Comparison of ENCODE assay signal across 28 cellular contexts in the genomic region with DNA sequence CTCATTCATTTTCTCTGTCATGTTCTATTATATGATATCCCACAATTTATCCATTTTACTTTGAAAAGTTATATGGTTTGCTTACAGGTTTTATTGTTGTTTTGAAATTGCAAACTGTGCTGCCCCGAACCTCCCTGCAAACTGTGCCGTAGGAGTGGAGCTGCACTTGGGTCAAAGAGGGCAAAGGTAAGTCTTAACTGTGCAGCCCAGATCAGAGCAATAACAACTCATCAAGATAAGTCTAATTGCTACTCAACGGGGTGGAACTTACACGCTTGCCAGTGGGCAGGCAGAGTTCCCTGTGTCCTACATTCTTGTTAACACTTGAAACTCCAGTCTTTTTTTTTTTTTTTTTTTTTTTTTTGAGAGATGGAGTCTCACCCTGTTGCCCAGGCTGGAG. TPM values are rescaled to one million over a fixed set of nuclear protein-coding genes. Genes with fewer than 3 reads are reported as not detected.
DNase-seq lines count a peak whose midpoint lies in the region; ATAC-seq, FAIRE-seq and TF ChIP-seq lines count a peak whose summit lies in the region.
"Had no signal": no experiment of that assay in that cellular context is flagged by ENCODE, and none has a peak within 500 bp of the region (broad histone marks: within the 10 kb centered on the region; RNA-seq: fewer than 3 reads in every experiment).

No MANE protein-coding gene starts in this region.

- peaks cover 52% of the 10 kb centered on the region for H3K4me1 Mint-ChIP-seq in activated CD8-positive, alpha-beta memory T cell treated with anti-CD3 and anti-CD28 coated beads, Interleukin-2, amount 10 ng/mL, durations not matched to agents 7 days and 5 days
- peaks cover 40% of the 10 kb centered on the region for H3K4me1 Mint-ChIP-seq in activated B cell treated with CpG ODN at 0.5 μM for 24 hours
- peaks cover 21% of the 10 kb centered on the region in 2 donors for H3K4me1 Mint-ChIP-seq in immature natural killer cell
- H3K4me1 Mint-ChIP-seq: mesothelial cell of epicardium had no signal

- TF ChIP-seq RAD21 in H1 (IDR thresholded peaks at IDR 0.05 in 1 of 2, conservative IDR thresholded peaks at IDR 0.05 in 1 of 2; ENCODE audit: low read depth in 2 of 2, low read length in 2 of 2): no peak

- 0 out of 2 replicates have a peak overlapping the region, but pooled peaks have one; percentile 90 for H2BK20ac ChIP-seq in H1 (ENCODE audit: low read length)

- H4K91ac ChIP-seq in H1 (replicated peaks; ENCODE audit: insufficient read length, low read length): no peak overlapping the region

- no peak overlapping the region for H4K8ac ChIP-seq in H1 (ENCODE audit: extremely low read depth, insufficient read depth, low read length)

- DNase-seq in activated CD8-positive, alpha-beta memory T cell treated with anti-CD3 and anti-CD28 coated beads, Interleukin-2, amount 10 ng/mL, durations not matched to agents 7 days and 5 days: no peak
- DNase-seq in activated CD8-positive, alpha-beta memory T cell treated with anti-CD3 and anti-CD28 coated beads, Interleukin-2, amount 50 U/mL, for 48 hours: no peak
- DNase-seq in activated B cell treated with CpG ODN at 0.5 μM for 24 hours: no peak
- DNase-seq in H1 (ENCODE audit: low read depth in 1 of 2, low spot score in 2 of 2): no peak
- peak; percentile 95 for DNase-seq in small intestine
- no peak for DNase-seq in sciatic nerve (ENCODE audit: low spot score)
- DNase-seq in testis: no peak
- DNase-seq in immature natural killer cell: no peak
- DNase-seq: activated CD4-positive, CD25-positive, alpha-beta regulatory T cell treated with anti-CD3 and anti-CD28 coated beads, Interleukin-2, amount 50 U/mL, for 72 hours; dermis blood vessel endothelial cell; DMS153; HCEC 1CT; NCI-H187 treated with DMSO at 0.1 percent for 48 hours; NCI-H226; PC-9 had no signal

- no peaks in the 10 kb centered on the region for H3K23me2 ChIP-seq in H1 (ENCODE audit: low read depth, low read length)

- H3K27me3 Mint-ChIP-seq in activated CD8-positive, alpha-beta memory T cell treated with anti-CD3 and anti-CD28 coated beads, Interleukin-2, amount 10 ng/mL, durations not matched to agents 7 days and 5 days: no peaks in the 10 kb centered on the region
- H3K27me3 Mint-ChIP-seq in activated B cell treated with CpG ODN at 0.5 μM for 24 hours (no peaks in the 10 kb centered on the region), immature natural killer cell (ENCODE audit: low read depth in 3 of 3) (peaks cover 0 to 4% (median 0%) of the 10 kb centered on the region in 3 donors)
- H3K27me3 Mint-ChIP-seq: activated naive CD4-positive, alpha-beta T cell treated with anti-CD3 and anti-CD28 coated beads, Interleukin-2, amount 50 U/mL, for 24 hours had no signal

- H3K36me3 ChIP-seq in H1 (ENCODE audit: control insufficient read depth in 2 of 4, insufficient read depth in 4 of 4, low read length in 3 of 4) (no peaks in the 10 kb centered on the region), small intestine (ENCODE audit: control insufficient read depth in 2 of 2, insufficient read depth in 2 of 2, low read length in 2 of 2) (no peaks in the 10 kb centered on the region), testis (ENCODE audit: low read depth, missing control alignments) (no peaks in the 10 kb centered on the region)
- H3K36me3 ChIP-seq: BLaER1 treated with 17β-estradiol and CSF1 and Interleukin-3, amounts not matched to agents 10 nM and 100 nM; breast epithelium; SJSA1; spleen had no signal

- no peak overlapping the region for H2AFZ ChIP-seq in H1 (ENCODE audit: low read length)
- H2AFZ ChIP-seq: PC-9 had no signal

- H3K79me2 ChIP-seq in H1 (ENCODE audit: control insufficient read depth in 1 of 2, insufficient read depth in 2 of 2, low read length in 2 of 2): no peaks in the 10 kb centered on the region

- H3K56ac ChIP-seq in H1 (replicated peaks; ENCODE audit: insufficient read length, low read depth, low read length): no peak overlapping the region

- H2BK120ac ChIP-seq in H1 (replicated peaks; ENCODE audit: low read depth, low read length): no peak overlapping the region

- TF ChIP-seq CTCF in activated B cell treated with CpG ODN at 0.5 μM for 24 hours (IDR thresholded peaks at IDR 0.05) (no peak), H1 (IDR thresholded peaks at IDR 0.05; ENCODE audit: control extremely low read depth in 1 of 3, insufficient read depth in 1 of 3, low read depth in 1 of 3, low read length in 3 of 3) (no peak), testis (IDR thresholded peaks at IDR 0.05) (no peak)

- no peak overlapping the region for H3K23ac ChIP-seq in H1 (ENCODE audit: insufficient read length)

- no peak overlapping the region for H3K4me3 Mint-ChIP-seq in activated CD8-positive, alpha-beta memory T cell treated with anti-CD3 and anti-CD28 coated beads, Interleukin-2, amount 10 ng/mL, durations not matched to agents 7 days and 5 days
- H3K4me3 Mint-ChIP-seq in activated B cell treated with CpG ODN at 0.5 μM for 24 hours (no peak overlapping the region), immature natural killer cell (no peak overlapping the region)
- H3K4me3 Mint-ChIP-seq: activated naive CD4-positive, alpha-beta T cell treated with anti-CD3 and anti-CD28 coated beads, Interleukin-2, amount 50 U/mL, for 24 hours; mesothelial cell of epicardium had no signal

- H3K9me3 ChIP-seq in H1 (ENCODE audit: insufficient read depth in 2 of 2, low read depth in 1 of 2, low read length in 1 of 2) (no peaks in the 10 kb centered on the region), small intestine (ENCODE audit: control insufficient read depth, low read depth) (no peaks in the 10 kb centered on the region), testis (no peaks in the 10 kb centered on the region)
- H3K9me3 ChIP-seq: breast epithelium, SJSA1, spleen had no signal

- no peak overlapping the region for H2BK12ac ChIP-seq in H1 (ENCODE audit: low read depth, low read length)

- no peak overlapping the region for H3K4ac ChIP-seq in H1 (replicated peaks; ENCODE audit: insufficient read length, low read depth, low read length)

- H3K79me1 ChIP-seq in H1 (ENCODE audit: low read depth, low read length): no peaks in the 10 kb centered on the region

- ATAC-seq in activated CD8-positive, alpha-beta memory T cell treated with anti-CD3 and anti-CD28 coated beads, Interleukin-2, amount 10 ng/mL, durations not matched to agents 7 days and 5 days: no peak
- ATAC-seq in activated B cell treated with CpG ODN at 0.5 μM for 24 hours (ENCODE audit: low read depth) (no peak), sciatic nerve (no peak)
- ATAC-seq: GM12878 had no signal

- H2AK5ac ChIP-seq in H1 (ENCODE audit: low read depth, low read length): no peak overlapping the region

- no peak overlapping the region for H4K5ac ChIP-seq in H1 (ENCODE audit: insufficient read length, low read depth, low read length)

- no peak overlapping the region for H2BK5ac ChIP-seq in H1 (ENCODE audit: low read depth, low read length)

- 81% methylated on average over 4 of the region's 4 CpGs; no CpG with 5 or more reads in 1 of the 2 experiments for WGBS in H1 (ENCODE audit: extremely low coverage in 1 of 2, insufficient coverage in 1 of 2, insufficient read length in 1 of 2, insufficient replicate concordance in 2 of 2, low coverage in 1 of 2, low lambda C conversion rate in 2 of 2, missing lambda C conversion rate in 1 of 2), 2 experiments
- 18 to 44% (median 27%) methylated on average over 4 of the region's 4 CpGs for WGBS in small intestine, 3 donors
- WGBS in testis, 2 donors: 44 to 51% methylated on average over 4 of the region's 4 CpGs

- H3K27me3 ChIP-seq in H1 (replicated peaks in 1 of 4; ENCODE audit: control insufficient read depth in 3 of 4, extremely low read depth in 1 of 4, insufficient read depth in 3 of 4, low read length in 3 of 4) (no peaks in the 10 kb centered on the region), small intestine (ENCODE audit: control insufficient read depth in 2 of 2, insufficient read depth in 2 of 2, low read length in 2 of 2) (no peaks in the 10 kb centered on the region), testis (no peaks in the 10 kb centered on the region)
- H3K27me3 ChIP-seq: BLaER1 treated with 17β-estradiol and CSF1 and Interleukin-3, amounts not matched to agents 10 nM and 100 nM; breast epithelium; spleen had no signal

- CTCF ChIA-PET in activated CD8-positive, alpha-beta memory T cell treated with anti-CD3 and anti-CD28 coated beads, Interleukin-2, amount 10 ng/mL, durations not matched to agents 7 days and 5 days (lab: Charles Lee): interaction anchor here (0.7 kb wide), 1 partner anchor 28 kb away, joined by 5 read pairs; no protein-coding TSS in a partner anchor
- CTCF ChIA-PET in activated B cell treated with CpG ODN at 0.5 μM for 24 hours (lab: Charles Lee): no interaction called here
- CTCF ChIA-PET in H1 (lab: Charles Lee; ENCODE audit: partially characterized antibody): interaction anchor here (1.2 kb wide), 1 partner anchor 36 kb away, joined by 3 read pairs; no protein-coding TSS in a partner anchor

- H3K4me2 ChIP-seq in H1 (ENCODE audit: insufficient read depth in 1 of 2, low read depth in 2 of 2, low read length in 2 of 2): no peak overlapping the region
- H3K4me2 ChIP-seq: PC-9 had no signal

- peak overlapping the region; percentile 75 for H3K27ac Mint-ChIP-seq in activated CD8-positive, alpha-beta memory T cell treated with anti-CD3 and anti-CD28 coated beads, Interleukin-2, amount 10 ng/mL, durations not matched to agents 7 days and 5 days
- peak overlapping the region; percentile 22 for H3K27ac Mint-ChIP-seq in activated B cell treated with CpG ODN at 0.5 μM for 24 hours
- H3K27ac Mint-ChIP-seq in immature natural killer cell: no peak overlapping the region
- H3K27ac Mint-ChIP-seq: activated naive CD4-positive, alpha-beta T cell treated with anti-CD3 and anti-CD28 coated beads, Interleukin-2, amount 50 U/mL, for 24 hours; mesothelial cell of epicardium had no signal

- H3K9me3 Mint-ChIP-seq in activated CD8-positive, alpha-beta memory T cell treated with anti-CD3 and anti-CD28 coated beads, Interleukin-2, amount 10 ng/mL, durations not matched to agents 7 days and 5 days (ENCODE audit: low read depth): no peaks in the 10 kb centered on the region
- H3K9me3 Mint-ChIP-seq in activated B cell treated with CpG ODN at 0.5 μM for 24 hours (no peaks in the 10 kb centered on the region), immature natural killer cell (no peaks in the 10 kb centered on the region)
- H3K9me3 Mint-ChIP-seq: activated naive CD4-positive, alpha-beta T cell treated with anti-CD3 and anti-CD28 coated beads, Interleukin-2, amount 50 U/mL, for 24 hours; mesothelial cell of epicardium had no signal

- FAIRE-seq in H1 (lab: Jason Lieb, UNC) (no peak), small intestine (lab: Jason Lieb, UNC) (no peak)
- FAIRE-seq: GM12878, keratinocyte had no signal

- POLR2A ChIA-PET in activated B cell treated with CpG ODN at 0.5 μM for 24 hours (lab: Charles Lee): interaction anchor here (2.1 kb wide), 1 partner anchor 102 kb away, joined by 7 read pairs; no protein-coding TSS in a partner anchor
- POLR2A ChIA-PET in H1 (lab: Charles Lee; ENCODE audit: partially characterized antibody): no interaction called here

- H3K36me3 Mint-ChIP-seq in activated CD8-positive, alpha-beta memory T cell treated with anti-CD3 and anti-CD28 coated beads, Interleukin-2, amount 10 ng/mL, durations not matched to agents 7 days and 5 days: peaks cover 6% of the 10 kb centered on the region
- H3K36me3 Mint-ChIP-seq in activated B cell treated with CpG ODN at 0.5 μM for 24 hours (ENCODE audit: low read depth): no peaks in the 10 kb centered on the region
- H3K36me3 Mint-ChIP-seq in immature natural killer cell: no peaks in the 10 kb centered on the region
- H3K36me3 Mint-ChIP-seq: activated naive CD4-positive, alpha-beta T cell treated with anti-CD3 and anti-CD28 coated beads, Interleukin-2, amount 50 U/mL, for 24 hours; mesothelial cell of epicardium had no signal

- H3K27ac ChIP-seq in H1 (ENCODE audit: low read depth, low read length) (no peak overlapping the region), small intestine (ENCODE audit: low read depth in 1 of 2, low read length in 1 of 2) (peak overlapping the region; percentile 76 to 84), testis (no peak overlapping the region)
- H3K27ac ChIP-seq: breast epithelium, HL-60, PC-9, SJSA1 had no signal

- no peak overlapping the region for H3K14ac ChIP-seq in H1 (ENCODE audit: insufficient read length)

- TF ChIP-seq POLR2A in H1 (IDR thresholded peaks at IDR 0.05; ENCODE audit: control extremely low read depth in 1 of 2, low read depth in 2 of 2, low read length in 2 of 2) (no peak), testis (IDR thresholded peaks at IDR 0.05) (no peak)

- no peak overlapping the region for H3K9ac ChIP-seq in H1 (replicated peaks in 1 of 4; ENCODE audit: extremely low read depth in 1 of 4, low read depth in 3 of 4, low read length in 3 of 4)
- H3K9ac ChIP-seq: BLaER1 treated with 17β-estradiol and CSF1 and Interleukin-3, amounts not matched to agents 10 nM and 100 nM had no signal

- H2BK15ac ChIP-seq in H1 (ENCODE audit: low read length): no peak overlapping the region

- no peaks in the 10 kb centered on the region for H4K20me1 ChIP-seq in H1 (replicated peaks in 1 of 2; ENCODE audit: control insufficient read depth in 1 of 2, insufficient read depth in 2 of 2, low read length in 2 of 2)
- H4K20me1 ChIP-seq: BLaER1 treated with 17β-estradiol and CSF1 and Interleukin-3, amounts not matched to agents 10 nM and 100 nM had no signal

- H3K4me1 ChIP-seq in H1 (replicated peaks in 1 of 4; ENCODE audit: control insufficient read depth in 3 of 4, insufficient read depth in 4 of 4, low read length in 3 of 4) (peaks cover 4 to 15% (median 11%) of the 10 kb centered on the region in 4 experiments; a peak in 6 of 7 replicates), small intestine (ENCODE audit: control insufficient read depth in 2 of 2, insufficient read depth in 1 of 2, low read depth in 1 of 2, low read length in 1 of 2) (no peaks in the 10 kb centered on the region), testis (peaks cover 7% of the 10 kb centered on the region)
- H3K4me1 ChIP-seq: breast epithelium, SJSA1 had no signal

- intact Hi-C loops in activated B cell treated with CpG ODN at 0.5 μM for 24 hours (cut with micrococcal nuclease) (loop anchor here (2.0 kb wide), 1 partner anchor 63 kb away; no protein-coding TSS in a partner anchor), sciatic nerve (cut with DNase I) (no loop called here), testis (cut with DNase I; ENCODE audit: low total_unique reads) (no loop called here)

- H3K4me3 ChIP-seq in H1 (ENCODE audit: extremely low read depth in 1 of 4, insufficient read depth in 2 of 4, low read depth in 3 of 4, low read length in 4 of 4) (no peak overlapping the region), small intestine (ENCODE audit: low read depth in 1 of 2, low read length in 2 of 2) (no peak overlapping the region), testis (no peak overlapping the region)
- H3K4me3 ChIP-seq: BLaER1 treated with 17β-estradiol and CSF1 and Interleukin-3, amounts not matched to agents 10 nM and 100 nM; breast epithelium; PC-9; SJSA1; spleen had no signal

- no peak for TF ChIP-seq EP300 in H1 (IDR thresholded peaks at IDR 0.05; ENCODE audit: borderline replicate concordance in 1 of 2, low read depth in 2 of 2, low read length in 2 of 2)

- no peak overlapping the region for H3K18ac ChIP-seq in H1 (ENCODE audit: extremely low read depth, low read length)

RNA-seq across cellular contexts. Expression of gene ZDHHC19, which starts 33.2 kb away (rescaled TPM):
- not detected for total RNA-seq in activated CD8-positive, alpha-beta memory T cell treated with anti-CD3 and anti-CD28 coated beads, Interleukin-2, amount 10 ng/mL, durations not matched to agents 7 days and 5 days
- total RNA-seq in activated B cell treated with CpG ODN at 0.5 μM for 24 hours: 0.31 TPM in 1 of 2 replicates, not detected in the other
- 4.1 and 4.5 TPM in 2 replicates for total RNA-seq in H1 (2021; fragmentation: NEBNext Ultra II Directional; extraction: Animal tissue kit (Norgen Biotek cat#: 25700))
- 2.5 and 4.9 TPM in 2 replicates for polyA plus RNA-seq in H1 (2011; rRNA removed)
- polyA plus RNA-seq in H1 (2011; cell fraction: cytosol; rRNA removed): 1.4 TPM
- polyA plus RNA-seq in H1 (2011; cell fraction: nucleus; rRNA removed): 6.2 TPM
- 3.8 to 10.5 TPM (median 6.0 TPM) in 4 replicates for polyA plus RNA-seq in H1 (2012, experiment 1 of 2)
- polyA plus RNA-seq in H1 (2012, experiment 2 of 2): 8.0 TPM
- 6.4 TPM for polyA plus RNA-seq in H1 (2013, experiment 1 of 2)
- polyA plus RNA-seq in H1 (2013, experiment 2 of 2): 5.5 TPM
- 0.69 and 1.1 TPM in 2 replicates for polyA minus RNA-seq in H1 (2011; rRNA and poly(A)+ RNA removed)
- 1.7 TPM for polyA minus RNA-seq in H1 (2011; cell fraction: cytosol; rRNA and poly(A)+ RNA removed)
- not detected for polyA minus RNA-seq in H1 (2011; cell fraction: nucleus; rRNA and poly(A)+ RNA removed)
- polyA plus RNA-seq in small intestine: under 1 TPM in 1 of 3 donors, not detected in 2; 0.22 TPM
- total RNA-seq in sciatic nerve: not detected
- total RNA-seq in testis: 10 to 100 TPM; 12.7 to 55.0 TPM
- 112 TPM for polyA plus RNA-seq in testis (ENCODE audit: insufficient read depth, low read depth, low replicate concordance)
- not detected for polyA plus RNA-seq in immature natural killer cell
- total RNA-seq: A673, breast epithelium, dermis blood vessel endothelial cell, fibroblast of villous mesenchyme, GM12878, PC-9, pulmonary artery endothelial cell, SJSA1, subcutaneous adipose tissue had no signal
- polyA plus RNA-seq: keratinocyte had no signal

RNA-seq across cellular contexts. Expression of gene SLC51A, which starts 38.4 kb away (rescaled TPM):
- not detected for total RNA-seq in activated CD8-positive, alpha-beta memory T cell treated with anti-CD3 and anti-CD28 coated beads, Interleukin-2, amount 10 ng/mL, durations not matched to agents 7 days and 5 days
- not detected in 2 replicates for total RNA-seq in activated B cell treated with CpG ODN at 0.5 μM for 24 hours
- total RNA-seq in H1 (2021; fragmentation: NEBNext Ultra II Directional; extraction: Animal tissue kit (Norgen Biotek cat#: 25700)): 7.7 and 9.8 TPM in 2 replicates
- 6.3 and 8.3 TPM in 2 replicates for polyA plus RNA-seq in H1 (2011; rRNA removed)
- polyA plus RNA-seq in H1 (2011; cell fraction: cytosol; rRNA removed): 6.1 TPM
- 16.9 TPM for polyA plus RNA-seq in H1 (2011; cell fraction: nucleus; rRNA removed)
- polyA plus RNA-seq in H1 (2012, experiment 1 of 2): 12.4 to 16.0 TPM (median 13.1 TPM) in 4 replicates
- 9.8 TPM for polyA plus RNA-seq in H1 (2012, experiment 2 of 2)
- 16.6 TPM for polyA plus RNA-seq in H1 (2013, experiment 1 of 2)
- 17.1 TPM for polyA plus RNA-seq in H1 (2013, experiment 2 of 2)
- polyA minus RNA-seq in H1 (2011; rRNA and poly(A)+ RNA removed): 4.7 and 6.5 TPM in 2 replicates
- 5.9 TPM for polyA minus RNA-seq in H1 (2011; cell fraction: cytosol; rRNA and poly(A)+ RNA removed)
- 6.0 TPM for polyA minus RNA-seq in H1 (2011; cell fraction: nucleus; rRNA and poly(A)+ RNA removed)
- polyA plus RNA-seq in small intestine: 100 to 1,000 TPM in 2 of 3 donors, 10 to 100 TPM in 1; 25.0 to 143 (median 117) TPM
- total RNA-seq in sciatic nerve: 0.58 TPM
- total RNA-seq in testis: 10 to 100 TPM; 27.2 to 35.1 TPM
- polyA plus RNA-seq in testis (ENCODE audit: insufficient read depth, low read depth, low replicate concordance): 60.6 TPM
- polyA plus RNA-seq in immature natural killer cell: 1 to 10 TPM in 1 of 3 donors, under 1 TPM in 1, not detected in 1; 0.62 to 1.6 TPM
- total RNA-seq: A673, breast epithelium, dermis blood vessel endothelial cell, fibroblast of villous mesenchyme, GM12878, mesothelial cell of epicardium, pulmonary artery endothelial cell, SJSA1, subcutaneous adipose tissue had no signal
- polyA plus RNA-seq: keratinocyte had no signal

Comparison
In these comparisons a context has a peak if more than half of its experiments do, and no peak if none do; other contexts are left out.
1. H3K27ac Mint-ChIP-seq: peak in activated CD8-positive, alpha-beta memory T cell treated with anti-CD3 and anti-CD28 coated beads, Interleukin-2, amount 10 ng/mL, durations not matched to agents 7 days and 5 days (single experiment) and activated B cell treated with CpG ODN at 0.5 μM for 24 hours (single experiment); none in immature natural killer cell (0 of 6).
2. H3K27ac ChIP-seq: peak in small intestine (2 of 2); none in H1 (single experiment) and testis (0 of 2).